ENCODE assay signal across 16 cellular contexts in genomic region chr12:6466184-6466573, GRCh38. TPM values are rescaled to one million over a fixed set of nuclear protein-coding genes. Genes with fewer than 3 reads are reported as not detected.
DNase-seq lines count a peak whose midpoint lies in the region; ATAC-seq and TF ChIP-seq lines count a peak whose summit lies in the region.
"Had no signal": no experiment of that assay in that cellular context is flagged by ENCODE, and none has a peak within 500 bp of the region (broad histone marks: within the 10 kb centered on the region; RNA-seq: fewer than 3 reads in every experiment).

No MANE protein-coding gene starts in this region.

- no peaks in the 10 kb centered on the region for H4K20me1 ChIP-seq in OCI-LY1 (ENCODE audit: insufficient read depth, low read length)

- 0 out of 2 replicates have a peak, but pooled peaks cover 3% of the 10 kb centered on the region for H3K9me3 ChIP-seq in OCI-LY1 (ENCODE audit: low read length)
- H3K9me3 ChIP-seq: gastroesophageal sphincter, MG63 had no signal

- H3K27ac ChIP-seq in OCI-LY1 (ENCODE audit: low read depth, low read length, poor library complexity, severe bottlenecking): peak overlapping the region; percentile 45
- H3K27ac ChIP-seq: cardiac muscle cell had no signal

- H3F3A ChIP-seq in OCI-LY1 (ENCODE audit: insufficient read depth, low read length): no peaks in the 10 kb centered on the region

- no peak for ATAC-seq in activated CD8-positive, alpha-beta memory T cell treated with anti-CD3 and anti-CD28 coated beads, Interleukin-2, amount 10 ng/mL, durations not matched to agents 7 days and 5 days
- no peak for ATAC-seq in activated naive CD8-positive, alpha-beta T cell treated with anti-CD3 and anti-CD28 coated beads, Interleukin-2, amount 10 ng/mL, durations not matched to agents 7 days and 5 days (ENCODE audit: low read depth)
- ATAC-seq in stimulated activated effector memory CD8-positive, alpha-beta T cell treated with anti-CD3 and anti-CD28 coated beads, Interleukin-12 subunit alpha, Interleukin-12 subunit beta, amount 100 ng/mL, for 72 hours: no peak
- ATAC-seq in HG02938 (IDR thresholded peaks at IDR 0.05; ENCODE audit: unreplicated experiment) (no peak), GM18867 (IDR thresholded peaks at IDR 0.05; ENCODE audit: unreplicated experiment) (no peak)
- ATAC-seq: Right ventricle myocardium inferior had no signal

- no peak overlapping the region for H3K4me3 ChIP-seq in OCI-LY1 (ENCODE audit: low read depth, low read length, poor library complexity, severe bottlenecking)
- H3K4me3 ChIP-seq: cardiac muscle cell, gastroesophageal sphincter, MG63 had no signal

- POLR2A ChIA-PET in activated naive CD8-positive, alpha-beta T cell treated with anti-CD3 and anti-CD28 coated beads, Interleukin-2, amount 10 ng/mL, durations not matched to agents 7 days and 5 days (lab: Charles Lee): interaction anchor here (0.8 to 11.1 kb wide), 11 partner anchors 14 to 133 kb away, joined by 3 to 177 read pairs (median 8); partner anchors contain the start of genes CD27, GAPDH, MRPL51 and NOP2

- no peaks in the 10 kb centered on the region for H3K27me3 ChIP-seq in OCI-LY1 (ENCODE audit: insufficient read depth, low read length)
- H3K27me3 ChIP-seq: cardiac muscle cell, gastroesophageal sphincter, MG63 had no signal

- no peak overlapping the region for H2AFZ ChIP-seq in OCI-LY1 (ENCODE audit: low read length)

- H3K4me1 Mint-ChIP-seq in activated CD8-positive, alpha-beta memory T cell treated with anti-CD3 and anti-CD28 coated beads, Interleukin-2, amount 10 ng/mL, durations not matched to agents 7 days and 5 days: peaks cover 84% of the 10 kb centered on the region
- peaks cover 77% of the 10 kb centered on the region for H3K4me1 Mint-ChIP-seq in activated naive CD8-positive, alpha-beta T cell treated with anti-CD3 and anti-CD28 coated beads, Interleukin-2, amount 10 ng/mL, durations not matched to agents 7 days and 5 days
- peaks cover 87% of the 10 kb centered on the region for H3K4me1 Mint-ChIP-seq in stimulated activated effector memory CD8-positive, alpha-beta T cell treated with anti-CD3 and anti-CD28 coated beads, Interleukin-12 subunit alpha, Interleukin-12 subunit beta, amount 100 ng/mL, for 72 hours

- CTCF ChIA-PET in activated CD8-positive, alpha-beta memory T cell treated with anti-CD3 and anti-CD28 coated beads, Interleukin-2, amount 10 ng/mL, durations not matched to agents 7 days and 5 days (lab: Charles Lee): interaction anchor here (0.8 to 6.7 kb wide), 25 partner anchors 10 to 143 kb away, joined by 3 to 171 read pairs (median 7); partner anchors contain the start of genes CD27, LTBR, MRPL51 and TAPBPL

- no peak for TF ChIP-seq CTCF in OCI-LY1 (IDR thresholded peaks at IDR 0.05; ENCODE audit: low read length)

- no peaks in the 10 kb centered on the region for H3K9me3 Mint-ChIP-seq in activated CD8-positive, alpha-beta memory T cell treated with anti-CD3 and anti-CD28 coated beads, Interleukin-2, amount 10 ng/mL, durations not matched to agents 7 days and 5 days (ENCODE audit: low read depth)
- no peaks in the 10 kb centered on the region for H3K9me3 Mint-ChIP-seq in activated naive CD8-positive, alpha-beta T cell treated with anti-CD3 and anti-CD28 coated beads, Interleukin-2, amount 10 ng/mL, durations not matched to agents 7 days and 5 days
- H3K9me3 Mint-ChIP-seq in stimulated activated effector memory CD8-positive, alpha-beta T cell treated with anti-CD3 and anti-CD28 coated beads, Interleukin-12 subunit alpha, Interleukin-12 subunit beta, amount 100 ng/mL, for 72 hours: no peaks in the 10 kb centered on the region
- H3K9me3 Mint-ChIP-seq: nephron progenitor cell had no signal

- DNase-seq in activated CD8-positive, alpha-beta memory T cell treated with anti-CD3 and anti-CD28 coated beads, Interleukin-2, amount 10 ng/mL, durations not matched to agents 7 days and 5 days: no peak
- DNase-seq in activated CD8-positive, alpha-beta memory T cell treated with anti-CD3 and anti-CD28 coated beads, Interleukin-2, amount 50 U/mL, for 48 hours: no peak
- DNase-seq in activated naive CD8-positive, alpha-beta T cell treated with anti-CD3 and anti-CD28 coated beads, Interleukin-2, amount 10 ng/mL, durations not matched to agents 7 days and 5 days: no peak
- DNase-seq in stimulated activated effector memory CD8-positive, alpha-beta T cell treated with anti-CD3 and anti-CD28 coated beads, Interleukin-12 subunit alpha, Interleukin-12 subunit beta, amount 100 ng/mL, for 72 hours (ENCODE audit: low spot score in 2 of 2): no peak
- DNase-seq in cortex of kidney (lab: John Stamatoyannopoulos, UW): no peak
- DNase-seq: MG63; stimulated activated CD4-positive, alpha-beta T cell treated with anti-CD3 and anti-CD28 coated beads, Interleukin-4, amount 100 ng/mL, for 1 hour had no signal

- no peaks in the 10 kb centered on the region for H3K9me2 ChIP-seq in OCI-LY1 (ENCODE audit: low read depth, low read length)

- peaks cover 75% of the 10 kb centered on the region for H3K36me3 Mint-ChIP-seq in activated CD8-positive, alpha-beta memory T cell treated with anti-CD3 and anti-CD28 coated beads, Interleukin-2, amount 10 ng/mL, durations not matched to agents 7 days and 5 days
- peaks cover 40% of the 10 kb centered on the region for H3K36me3 Mint-ChIP-seq in activated naive CD8-positive, alpha-beta T cell treated with anti-CD3 and anti-CD28 coated beads, Interleukin-2, amount 10 ng/mL, durations not matched to agents 7 days and 5 days
- peaks cover 98% of the 10 kb centered on the region for H3K36me3 Mint-ChIP-seq in stimulated activated effector memory CD8-positive, alpha-beta T cell treated with anti-CD3 and anti-CD28 coated beads, Interleukin-12 subunit alpha, Interleukin-12 subunit beta, amount 100 ng/mL, for 72 hours

- peaks cover 80% of the 10 kb centered on the region for H3K36me3 ChIP-seq in OCI-LY1 (ENCODE audit: insufficient read depth, low read length)

- no peak overlapping the region for H3K4me2 ChIP-seq in OCI-LY1 (ENCODE audit: low read length)

- no peak overlapping the region for H3K9ac ChIP-seq in OCI-LY1 (ENCODE audit: low read length)

- H3K4me3 Mint-ChIP-seq in activated CD8-positive, alpha-beta memory T cell treated with anti-CD3 and anti-CD28 coated beads, Interleukin-2, amount 10 ng/mL, durations not matched to agents 7 days and 5 days: no peak overlapping the region
- no peak overlapping the region for H3K4me3 Mint-ChIP-seq in activated naive CD8-positive, alpha-beta T cell treated with anti-CD3 and anti-CD28 coated beads, Interleukin-2, amount 10 ng/mL, durations not matched to agents 7 days and 5 days
- peak overlapping the region; percentile 37 for H3K4me3 Mint-ChIP-seq in stimulated activated effector memory CD8-positive, alpha-beta T cell treated with anti-CD3 and anti-CD28 coated beads, Interleukin-12 subunit alpha, Interleukin-12 subunit beta, amount 100 ng/mL, for 72 hours
- H3K4me3 Mint-ChIP-seq: nephron progenitor cell had no signal

- H3K27me3 Mint-ChIP-seq in activated CD8-positive, alpha-beta memory T cell treated with anti-CD3 and anti-CD28 coated beads, Interleukin-2, amount 10 ng/mL, durations not matched to agents 7 days and 5 days: no peaks in the 10 kb centered on the region
- no peaks in the 10 kb centered on the region for H3K27me3 Mint-ChIP-seq in activated naive CD8-positive, alpha-beta T cell treated with anti-CD3 and anti-CD28 coated beads, Interleukin-2, amount 10 ng/mL, durations not matched to agents 7 days and 5 days

- H3K27ac Mint-ChIP-seq in activated CD8-positive, alpha-beta memory T cell treated with anti-CD3 and anti-CD28 coated beads, Interleukin-2, amount 10 ng/mL, durations not matched to agents 7 days and 5 days: peak overlapping the region; percentile 77
- peak overlapping the region; percentile 65 for H3K27ac Mint-ChIP-seq in activated naive CD8-positive, alpha-beta T cell treated with anti-CD3 and anti-CD28 coated beads, Interleukin-2, amount 10 ng/mL, durations not matched to agents 7 days and 5 days
- H3K27ac Mint-ChIP-seq in stimulated activated effector memory CD8-positive, alpha-beta T cell treated with anti-CD3 and anti-CD28 coated beads, Interleukin-12 subunit alpha, Interleukin-12 subunit beta, amount 100 ng/mL, for 72 hours: peak overlapping the region; percentile 90
- H3K27ac Mint-ChIP-seq: nephron progenitor cell had no signal

- H3K4me1 ChIP-seq in OCI-LY1 (ENCODE audit: insufficient read depth, low read length, severe bottlenecking): peaks cover 65% of the 10 kb centered on the region

- H3K79me2 ChIP-seq in OCI-LY1 (ENCODE audit: insufficient read depth, low read length): peaks cover 24% of the 10 kb centered on the region

RNA-seq across cellular contexts. Expression of gene VAMP1, which starts 4.3 kb away (rescaled TPM):
- 10 to 100 TPM; 49.2 to 59.1 TPM for total RNA-seq in activated CD8-positive, alpha-beta memory T cell treated with anti-CD3 and anti-CD28 coated beads, Interleukin-2, amount 10 ng/mL, durations not matched to agents 7 days and 5 days
- 10 to 100 TPM; 65.5 to 72.1 TPM for total RNA-seq in activated naive CD8-positive, alpha-beta T cell treated with anti-CD3 and anti-CD28 coated beads, Interleukin-2, amount 10 ng/mL, durations not matched to agents 7 days and 5 days

RNA-seq across cellular contexts. Expression of gene TAPBPL, which starts 14.3 kb away (rescaled TPM):
- total RNA-seq in activated CD8-positive, alpha-beta memory T cell treated with anti-CD3 and anti-CD28 coated beads, Interleukin-2, amount 10 ng/mL, durations not matched to agents 7 days and 5 days: 10 to 100 TPM; 49.1 to 53.0 TPM
- total RNA-seq in activated naive CD8-positive, alpha-beta T cell treated with anti-CD3 and anti-CD28 coated beads, Interleukin-2, amount 10 ng/mL, durations not matched to agents 7 days and 5 days: 10 to 100 TPM; 49.4 to 50.1 TPM

RNA-seq across cellular contexts. Expression of gene CD27, which starts 21.4 kb away (rescaled TPM):
- total RNA-seq in activated CD8-positive, alpha-beta memory T cell treated with anti-CD3 and anti-CD28 coated beads, Interleukin-2, amount 10 ng/mL, durations not matched to agents 7 days and 5 days: 10 to 100 TPM; 44.9 to 67.3 TPM
- total RNA-seq in activated naive CD8-positive, alpha-beta T cell treated with anti-CD3 and anti-CD28 coated beads, Interleukin-2, amount 10 ng/mL, durations not matched to agents 7 days and 5 days: 100 to 1,000 TPM; 152 to 158 TPM
- total RNA-seq: cardiac muscle cell, Daoy, Right ventricle myocardium inferior, skeletal muscle tissue had no signal

RNA-seq across cellular contexts. Expression of gene MRPL51, which starts 26.9 kb away (rescaled TPM):
- total RNA-seq in activated CD8-positive, alpha-beta memory T cell treated with anti-CD3 and anti-CD28 coated beads, Interleukin-2, amount 10 ng/mL, durations not matched to agents 7 days and 5 days: 100 to 1,000 TPM; 191 to 271 TPM
- total RNA-seq in activated naive CD8-positive, alpha-beta T cell treated with anti-CD3 and anti-CD28 coated beads, Interleukin-2, amount 10 ng/mL, durations not matched to agents 7 days and 5 days: 100 to 1,000 TPM; 169 to 170 TPM

RNA-seq across cellular contexts. Expression of gene NCAPD2, which starts 27.7 kb away (rescaled TPM):
- 100 to 1,000 TPM; 173 to 200 TPM for total RNA-seq in activated CD8-positive, alpha-beta memory T cell treated with anti-CD3 and anti-CD28 coated beads, Interleukin-2, amount 10 ng/mL, durations not matched to agents 7 days and 5 days
- total RNA-seq in activated naive CD8-positive, alpha-beta T cell treated with anti-CD3 and anti-CD28 coated beads, Interleukin-2, amount 10 ng/mL, durations not matched to agents 7 days and 5 days: 100 to 1,000 TPM; 147 to 157 TPM
